Comparison of ENCODE assay signal across 8 cellular contexts in genomic region chr20:31951203-31951529, GRCh38. TPM values are rescaled to one million over a fixed set of nuclear protein-coding genes. Genes with fewer than 3 reads are reported as not detected.
DNase-seq lines count a peak whose midpoint lies in the region; ATAC-seq, FAIRE-seq and TF ChIP-seq lines count a peak whose summit lies in the region.

No MANE protein-coding gene starts in this region.

- no peak for ATAC-seq in HG02678 (IDR thresholded peaks at IDR 0.05; ENCODE audit: unreplicated experiment)

- no peak overlapping the region for H2AFZ ChIP-seq in keratinocyte (ENCODE audit: control insufficient read depth, low read length)

- H3K4me1 Mint-ChIP-seq in T-helper 1 cell treated with Interleukin-12 subunit alpha and Interleukin-12 subunit beta and Interleukin-4 antibody, amounts not matched to agents 30 μg/mL and 1 μg/mL, for 36 hours (ENCODE audit: low read depth) = peaks cover 21% of the 10 kb centered on the region
- H3K4me1 Mint-ChIP-seq in activated naive CD8-positive, alpha-beta T cell treated with anti-CD3 and anti-CD28 coated beads for 36 hours = peaks cover 18% of the 10 kb centered on the region

- no peaks in the 10 kb centered on the region for H3K9me3 Mint-ChIP-seq in T-helper 1 cell treated with Interleukin-12 subunit alpha and Interleukin-12 subunit beta and Interleukin-4 antibody, amounts not matched to agents 30 μg/mL and 1 μg/mL, for 36 hours
- peaks cover 3% of the 10 kb centered on the region for H3K9me3 Mint-ChIP-seq in activated naive CD8-positive, alpha-beta T cell treated with anti-CD3 and anti-CD28 coated beads for 36 hours

- peak overlapping the region; percentile 85 for H3K9ac ChIP-seq in keratinocyte (ENCODE audit: control insufficient read depth, extremely low read depth, insufficient read depth, low read length)
- H3K9ac ChIP-seq in stomach smooth muscle (ENCODE audit: low read length in 2 of 2) = peak overlapping the region; percentile 94 to 97

- dilution Hi-C loops in keratinocyte (cut with MboI; ENCODE audit: extremely low pct_ligation_motif_present, low sequenced_read_pairs) = no loop called here

- no peak for TF ChIP-seq CTCF in keratinocyte (optimal IDR thresholded peaks at IDR 0.05 in 1 of 3, IDR thresholded peaks at IDR 0.05 in 1 of 3, conservative IDR thresholded peaks at IDR 0.05 in 1 of 3; ENCODE audit: extremely low read depth in 1 of 3, insufficient read depth in 2 of 3, low read length in 3 of 3)

- H4K20me1 ChIP-seq in keratinocyte (ENCODE audit: control insufficient read depth, extremely low read depth, insufficient read depth, low read length) = no peaks in the 10 kb centered on the region

- H3K4me1 ChIP-seq in keratinocyte (ENCODE audit: control insufficient read depth, extremely low read depth, insufficient read depth, low read length) (peaks cover 9% of the 10 kb centered on the region), stomach smooth muscle (ENCODE audit: control insufficient read depth, insufficient read depth, low read length) (peaks cover 15% of the 10 kb centered on the region)

- H3K79me2 ChIP-seq in keratinocyte (ENCODE audit: control insufficient read depth, insufficient read depth, low read length) = peaks cover 24% of the 10 kb centered on the region

- H3K36me3 Mint-ChIP-seq in T-helper 1 cell treated with Interleukin-12 subunit alpha and Interleukin-12 subunit beta and Interleukin-4 antibody, amounts not matched to agents 30 μg/mL and 1 μg/mL, for 36 hours (ENCODE audit: low read depth) = peaks cover 31% of the 10 kb centered on the region
- peaks cover 33% of the 10 kb centered on the region for H3K36me3 Mint-ChIP-seq in activated naive CD8-positive, alpha-beta T cell treated with anti-CD3 and anti-CD28 coated beads for 36 hours

- H3K27me3 ChIP-seq in keratinocyte (ENCODE audit: control insufficient read depth, extremely low read depth, insufficient read depth, low read length) = peaks cover 2% of the 10 kb centered on the region
- peaks cover 0 to 2% of the 10 kb centered on the region in 2 donors for H3K27me3 ChIP-seq in stomach smooth muscle (ENCODE audit: control insufficient read depth in 1 of 2, insufficient read depth in 2 of 2, low read length in 2 of 2)

- H3K4me3 ChIP-seq in keratinocyte (ENCODE audit: control insufficient read depth in 2 of 3, extremely low read depth in 1 of 3, insufficient read depth in 2 of 3, low read depth in 1 of 3, low read length in 3 of 3) (peak overlapping the region; percentile 83 to 96 (median 86)), stomach smooth muscle (ENCODE audit: low read length in 2 of 2) (peak overlapping the region; percentile 93 to 95)

- peaks cover 4% of the 10 kb centered on the region for H3K27me3 Mint-ChIP-seq in T-helper 1 cell treated with Interleukin-12 subunit alpha and Interleukin-12 subunit beta and Interleukin-4 antibody, amounts not matched to agents 30 μg/mL and 1 μg/mL, for 36 hours (ENCODE audit: low read depth)
- no peaks in the 10 kb centered on the region for H3K27me3 Mint-ChIP-seq in activated naive CD8-positive, alpha-beta T cell treated with anti-CD3 and anti-CD28 coated beads for 36 hours

- H3K27ac ChIP-seq in keratinocyte (ENCODE audit: control insufficient read depth, insufficient read depth, low read length) = peak overlapping the region; percentile 58
- no peak overlapping the region for H3K27ac ChIP-seq in stomach smooth muscle (ENCODE audit: low read length)

- no peaks in the 10 kb centered on the region for H3K9me1 ChIP-seq in keratinocyte (ENCODE audit: control insufficient read depth, extremely low read depth, insufficient read depth, low read length)

- no peak for FAIRE-seq in keratinocyte (lab: Jason Lieb, UNC)
- FAIRE-seq in urothelium cell line (lab: Jason Lieb, UNC) = no peak

- DNase-seq in T-helper 1 cell (no peak), keratinocyte (ENCODE audit: low read depth, low spot score) (no peak), urothelium cell line (ENCODE audit: low spot score) (no peak), cerebellum (ENCODE audit: low spot score) (no peak)
- no peak for DNase-seq in activated naive CD8-positive, alpha-beta T cell treated with anti-CD3 and anti-CD28 coated beads for 36 hours

- H3K4me3 Mint-ChIP-seq in T-helper 1 cell treated with Interleukin-12 subunit alpha and Interleukin-12 subunit beta and Interleukin-4 antibody, amounts not matched to agents 30 μg/mL and 1 μg/mL, for 36 hours = peak overlapping the region; percentile 98
- H3K4me3 Mint-ChIP-seq in activated naive CD8-positive, alpha-beta T cell treated with anti-CD3 and anti-CD28 coated beads for 36 hours = peak overlapping the region; percentile 96

- H3K9me3 ChIP-seq in keratinocyte (ENCODE audit: control insufficient read depth, low read depth, low read length) (no peaks in the 10 kb centered on the region), stomach smooth muscle (ENCODE audit: control insufficient read depth in 2 of 2, low read length in 2 of 2) (peaks cover 0 to 4% of the 10 kb centered on the region in 2 donors)

- H3K4me2 ChIP-seq in keratinocyte (ENCODE audit: control insufficient read depth, extremely low read depth, insufficient read depth, low read depth, low read length) = peak overlapping the region; percentile 91

- H3K36me3 ChIP-seq in keratinocyte (ENCODE audit: control insufficient read depth in 2 of 2, extremely low read depth in 1 of 2, insufficient read depth in 2 of 2, low read length in 2 of 2) = peaks cover 5 to 28% of the 10 kb centered on the region in 2 experiments
- H3K36me3 ChIP-seq in stomach smooth muscle (ENCODE audit: control insufficient read depth in 2 of 2, insufficient read depth in 2 of 2, low read length in 2 of 2) = peaks cover 23 to 26% of the 10 kb centered on the region in 2 donors

- peak overlapping the region; percentile 95 for H3K27ac Mint-ChIP-seq in T-helper 1 cell treated with Interleukin-12 subunit alpha and Interleukin-12 subunit beta and Interleukin-4 antibody, amounts not matched to agents 30 μg/mL and 1 μg/mL, for 36 hours
- H3K27ac Mint-ChIP-seq in activated naive CD8-positive, alpha-beta T cell treated with anti-CD3 and anti-CD28 coated beads for 36 hours = peak overlapping the region; percentile 94

RNA-seq across cellular contexts. Expression of gene PDRG1, which starts 0.7 kb away (rescaled TPM):
- total RNA-seq in activated naive CD8-positive, alpha-beta T cell treated with anti-CD3 and anti-CD28 coated beads for 36 hours = 10 to 100 TPM; 20.2 to 22.0 TPM
- 15.3 to 17.5 TPM (median 15.7 TPM) in 3 replicates for polyA plus RNA-seq in keratinocyte
- 13.6 TPM for polyA plus RNA-seq in keratinocyte (2011; ENCODE audit: low read depth)
- polyA plus RNA-seq in keratinocyte (2011; cell fraction: cytosol; rRNA removed) = 13.1 and 15.8 TPM in 2 replicates
- polyA plus RNA-seq in keratinocyte (2011; cell fraction: nucleus; rRNA removed) = 11.1 and 12.3 TPM in 2 replicates
- polyA plus RNA-seq in keratinocyte (2012; ENCODE audit: low replicate concordance) = 13.4 and 13.9 TPM in 2 replicates
- polyA minus RNA-seq in keratinocyte = 1.6 to 3.9 TPM (median 2.3 TPM) in 3 replicates
- polyA minus RNA-seq in keratinocyte (2011; cell fraction: cytosol; rRNA and poly(A)+ RNA removed) = 11.3 TPM
- 1.6 and 2.2 TPM in 2 replicates for polyA minus RNA-seq in keratinocyte (2011; cell fraction: nucleus; rRNA and poly(A)+ RNA removed)
- 5.7 TPM for total RNA-seq in cerebellum

RNA-seq across cellular contexts. Expression of gene XKR7, which starts 16.8 kb away (rescaled TPM):
- total RNA-seq in activated naive CD8-positive, alpha-beta T cell treated with anti-CD3 and anti-CD28 coated beads for 36 hours = under 1 TPM; 0.04 TPM
- not detected in 3 replicates for polyA plus RNA-seq in keratinocyte
- polyA plus RNA-seq in keratinocyte (2011; ENCODE audit: low read depth) = not detected
- polyA plus RNA-seq in keratinocyte (2011; cell fraction: cytosol; rRNA removed) = not detected in 2 replicates
- not detected in 2 replicates for polyA plus RNA-seq in keratinocyte (2011; cell fraction: nucleus; rRNA removed)
- not detected in 2 replicates for polyA plus RNA-seq in keratinocyte (2012; ENCODE audit: low replicate concordance)
- polyA minus RNA-seq in keratinocyte = not detected in 3 replicates
- not detected for polyA minus RNA-seq in keratinocyte (2011; cell fraction: cytosol; rRNA and poly(A)+ RNA removed)
- polyA minus RNA-seq in keratinocyte (2011; cell fraction: nucleus; rRNA and poly(A)+ RNA removed) = not detected in 2 replicates
- 20.0 TPM for total RNA-seq in cerebellum

RNA-seq across cellular contexts. Expression of gene CCM2L, which starts 59.1 kb away (rescaled TPM):
- not detected for total RNA-seq in activated naive CD8-positive, alpha-beta T cell treated with anti-CD3 and anti-CD28 coated beads for 36 hours
- polyA plus RNA-seq in keratinocyte = not detected in 3 replicates
- polyA plus RNA-seq in keratinocyte (2011; ENCODE audit: low read depth) = not detected
- polyA plus RNA-seq in keratinocyte (2011; cell fraction: cytosol; rRNA removed) = not detected in 2 replicates
- not detected in 2 replicates for polyA plus RNA-seq in keratinocyte (2011; cell fraction: nucleus; rRNA removed)
- not detected in 2 replicates for polyA plus RNA-seq in keratinocyte (2012; ENCODE audit: low replicate concordance)
- polyA minus RNA-seq in keratinocyte = not detected in 3 replicates
- polyA minus RNA-seq in keratinocyte (2011; cell fraction: cytosol; rRNA and poly(A)+ RNA removed) = not detected
- not detected in 2 replicates for polyA minus RNA-seq in keratinocyte (2011; cell fraction: nucleus; rRNA and poly(A)+ RNA removed)
- total RNA-seq in cerebellum = 4.8 TPM

Comparison
In these comparisons a context has a peak if more than half of its experiments do, and no peak if none do; other contexts are left out.
1. RNA of gene XKR7, which starts 16.8 kb away (total RNA-seq): 20.0 TPM in cerebellum (single experiment); 0.04 TPM in activated naive CD8-positive, alpha-beta T cell treated with anti-CD3 and anti-CD28 coated beads for 36 hours; every median in the first group is over 10 times any median in the second.